Comparison of ENCODE assay signal across 1 cellular context in genomic region chr20:375265-375889, GRCh38.
TF ChIP-seq lines count a peak whose summit lies in the region.

No MANE protein-coding gene starts in this region.

TF ChIP-seq in K562, 482 proteins besides CTCF, POLR2A, EP300 and RAD21 (continued from another document):
- peak; percentile 45; the same call in 1 of the 2 replicates for TF ChIP-seq DPF2 (IDR thresholded peaks at IDR 0.05)
- TF ChIP-seq ZNF644 (tag; IDR thresholded peaks at IDR 0.05; ENCODE audit: low read depth), result peak; percentile 36; the same call in 1 of the 2 replicates
- TF ChIP-seq, protein P1, sequence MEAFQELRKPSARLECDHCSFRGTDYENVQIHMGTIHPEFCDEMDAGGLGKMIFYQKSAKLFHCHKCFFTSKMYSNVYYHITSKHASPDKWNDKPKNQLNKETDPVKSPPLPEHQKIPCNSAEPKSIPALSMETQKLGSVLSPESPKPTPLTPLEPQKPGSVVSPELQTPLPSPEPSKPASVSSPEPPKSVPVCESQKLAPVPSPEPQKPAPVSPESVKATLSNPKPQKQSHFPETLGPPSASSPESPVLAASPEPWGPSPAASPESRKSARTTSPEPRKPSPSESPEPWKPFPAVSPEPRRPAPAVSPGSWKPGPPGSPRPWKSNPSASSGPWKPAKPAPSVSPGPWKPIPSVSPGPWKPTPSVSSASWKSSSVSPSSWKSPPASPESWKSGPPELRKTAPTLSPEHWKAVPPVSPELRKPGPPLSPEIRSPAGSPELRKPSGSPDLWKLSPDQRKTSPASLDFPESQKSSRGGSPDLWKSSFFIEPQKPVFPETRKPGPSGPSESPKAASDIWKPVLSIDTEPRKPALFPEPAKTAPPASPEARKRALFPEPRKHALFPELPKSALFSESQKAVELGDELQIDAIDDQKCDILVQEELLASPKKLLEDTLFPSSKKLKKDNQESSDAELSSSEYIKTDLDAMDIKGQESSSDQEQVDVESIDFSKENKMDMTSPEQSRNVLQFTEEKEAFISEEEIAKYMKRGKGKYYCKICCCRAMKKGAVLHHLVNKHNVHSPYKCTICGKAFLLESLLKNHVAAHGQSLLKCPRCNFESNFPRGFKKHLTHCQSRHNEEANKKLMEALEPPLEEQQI (IDR thresholded peaks at IDR 0.05), result no peak
- peak; percentile 60 for TF ChIP-seq SMAD4 (CRISPR knock-in tag; conservative IDR thresholded peaks at IDR 0.05)
- TF ChIP-seq MAX (CRISPR knock-in tag; IDR thresholded peaks at IDR 0.05), result peak; percentile 76
- TF ChIP-seq ZNF780A (CRISPR knock-in tag; IDR thresholded peaks at IDR 0.05), result no peak
- TF ChIP-seq NBN (IDR thresholded peaks at IDR 0.05; ENCODE audit: low read depth), result no peak
- 0 out of 2 replicates have a peak, but pooled peaks have one; percentile 28 for TF ChIP-seq TAL1 (IDR thresholded peaks at IDR 0.05)
- TF ChIP-seq CXXC5 (CRISPR knock-in tag; IDR thresholded peaks at IDR 0.05), result peak; percentile 33
- peak; percentile 32; the same call in 1 of the 2 replicates for TF ChIP-seq ATF7 (IDR thresholded peaks at IDR 0.05)
- 0 out of 2 replicates have a peak, but pooled peaks have one; percentile 45 for TF ChIP-seq ZNF395 (CRISPR knock-in tag; IDR thresholded peaks at IDR 0.05)
- TF ChIP-seq GATAD2B (IDR thresholded peaks at IDR 0.05; ENCODE audit: borderline replicate concordance), result peak; percentile 50; the same call in 1 of the 2 replicates
- peak; percentile 15; the same call in 1 of the 2 replicates for TF ChIP-seq KLF6 (CRISPR knock-in tag; IDR thresholded peaks at IDR 0.05; ENCODE audit: borderline replicate concordance)
- 0 out of 2 replicates have a peak, but pooled peaks have one; percentile 23 for TF ChIP-seq KLF13 (tag; IDR thresholded peaks at IDR 0.05; ENCODE audit: borderline replicate concordance, low read depth)
- TF ChIP-seq TAF9B (IDR thresholded peaks at IDR 0.05; ENCODE audit: partially characterized antibody), result peak; percentile 49
- peak in 1 of 2 experiments; percentile 88; a peak in 2 of 4 replicates for TF ChIP-seq TBL1XR1 (IDR thresholded peaks at IDR 0.05; ENCODE audit: low read length in 2 of 2)
- peak; percentile 54 for TF ChIP-seq VEZF1 (CRISPR knock-in tag; IDR thresholded peaks at IDR 0.05)
- TF ChIP-seq SMARCE1 (IDR thresholded peaks at IDR 0.05), result peak; percentile 27
- TF ChIP-seq ZNF24 (IDR thresholded peaks at IDR 0.05), result no peak
- peak in 1 of 3 experiments; percentile 23 for TF ChIP-seq YY1 (IDR thresholded peaks at IDR 0.05; ENCODE audit: borderline replicate concordance in 1 of 3, control insufficient read depth in 1 of 3, extremely low read depth in 1 of 3, insufficient read depth in 3 of 3, insufficient read length in 1 of 3, insufficient replicate concordance in 2 of 3, low read depth in 1 of 3, low read length in 2 of 3)
- TF ChIP-seq SOX6 (IDR thresholded peaks at IDR 0.05), result peak; percentile 53; the same call in 1 of the 2 replicates
- TF ChIP-seq L3MBTL2 (IDR thresholded peaks at IDR 0.05), result peak; percentile 36; the same call in 1 of the 2 replicates
- no peak for TF ChIP-seq ID3 (CRISPR knock-in tag; IDR thresholded peaks at IDR 0.05)
- TF ChIP-seq ID3 (tag; IDR thresholded peaks at IDR 0.05), result peak; percentile 56; the same call in 1 of the 2 replicates
- TF ChIP-seq TCF3 (CRISPR knock-in tag; IDR thresholded peaks at IDR 0.05), result peak; percentile 74
- TF ChIP-seq ZNF778 (CRISPR knock-in tag; IDR thresholded peaks at IDR 0.05), result no peak
- TF ChIP-seq SMARCA4 (IDR thresholded peaks at IDR 0.05), result peak; percentile 58
- TF ChIP-seq ARID1B (IDR thresholded peaks at IDR 0.05), result peak; percentile 71
- peak; percentile 79 for TF ChIP-seq CBFA2T3 (IDR thresholded peaks at IDR 0.05)
- no peak for TF ChIP-seq ZNF655 (CRISPR knock-in tag; IDR thresholded peaks at IDR 0.05)
- TF ChIP-seq MIER1 (IDR thresholded peaks at IDR 0.05; ENCODE audit: low read depth), result no peak; the same call in 1 of the 2 replicates
- TF ChIP-seq NR2C1 (IDR thresholded peaks at IDR 0.05), result no peak
- peak; percentile 37 for TF ChIP-seq NR2C1 (tag; IDR thresholded peaks at IDR 0.05)
- no peak for TF ChIP-seq SREBF1 (IDR thresholded peaks at IDR 0.05; ENCODE audit: borderline replicate concordance, low read depth, low read length)
- peak; percentile 76 for TF ChIP-seq DMBX1 (CRISPR knock-in tag; IDR thresholded peaks at IDR 0.05; ENCODE audit: borderline replicate concordance)
- no peak for TF ChIP-seq TAF7 (tag; IDR thresholded peaks at IDR 0.05)
- TF ChIP-seq NONO (IDR thresholded peaks at IDR 0.05; ENCODE audit: low read depth in 2 of 2, low read length in 1 of 2), result peak in 1 of 2 experiments; percentile 18; a peak in 1 of 4 replicates
- 0 out of 2 replicates have a peak, but pooled peaks have one; percentile 1 for TF ChIP-seq NFE2 (IDR thresholded peaks at IDR 0.05; ENCODE audit: low read depth)
- TF ChIP-seq, protein P2, sequence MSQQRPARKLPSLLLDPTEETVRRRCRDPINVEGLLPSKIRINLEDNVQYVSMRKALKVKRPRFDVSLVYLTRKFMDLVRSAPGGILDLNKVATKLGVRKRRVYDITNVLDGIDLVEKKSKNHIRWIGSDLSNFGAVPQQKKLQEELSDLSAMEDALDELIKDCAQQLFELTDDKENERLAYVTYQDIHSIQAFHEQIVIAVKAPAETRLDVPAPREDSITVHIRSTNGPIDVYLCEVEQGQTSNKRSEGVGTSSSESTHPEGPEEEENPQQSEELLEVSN (IDR thresholded peaks at IDR 0.05; ENCODE audit: borderline replicate concordance in 1 of 2, extremely low read depth in 1 of 2, insufficient read depth in 1 of 2, insufficient read length in 1 of 2, low read depth in 1 of 2, low read length in 1 of 2, poor library complexity in 1 of 2, severe bottlenecking in 1 of 2), result peak in 1 of 2 experiments; percentile 20
- TF ChIP-seq MYNN (IDR thresholded peaks at IDR 0.05), result no peak
- TF ChIP-seq MYNN (CRISPR knock-in tag; IDR thresholded peaks at IDR 0.05), result no peak
- peak; percentile 90 for TF ChIP-seq NFIC (IDR thresholded peaks at IDR 0.05)
